ENCODE assay signal across 7 cellular contexts in genomic region chr6:73566486-73566871, GRCh38. TPM values are rescaled to one million over a fixed set of nuclear protein-coding genes. Genes with fewer than 3 reads are reported as not detected.
A peak's percentile ranks its signal among the peaks of the same experiment; 100 is the strongest.
DNase-seq lines count a peak whose midpoint lies in the region; ATAC-seq and TF ChIP-seq lines count a peak whose summit lies in the region.
"Not testable (repeated sequence)": the region's sequence is repeated elsewhere in the genome, so short reads cannot be mapped to it uniquely, and the experiment has no call there.

No MANE protein-coding gene starts in this region.

- H3K27ac ChIP-seq in GM23338 (ENCODE audit: low read depth) (peak overlapping the region; percentile 77), SJSA1 (peak overlapping the region; percentile 81), brain microvascular endothelial cell (peak overlapping the region; percentile 42), esophagus squamous epithelium (peak overlapping the region in 3 of 4 donors; percentile 10 to 47 (median 46)), gastrocnemius medialis (peak overlapping the region; percentile 36 to 62 (median 54))

- H3K4me1 Mint-ChIP-seq in GM23338 (peaks cover 30% of the 10 kb centered on the region), mesothelial cell of epicardium (peaks cover 24% of the 10 kb centered on the region)

- not testable (repeated sequence) for H3K9me2 ChIP-seq in GM23338 (ENCODE audit: insufficient read depth)

- in situ Hi-C loops in brain microvascular endothelial cell (cut with HindIII; ENCODE audit: low pct_ligation_motif_present, low sequenced_read_pairs); gastrocnemius medialis (cut with MboI; ENCODE audit: low sequenced_read_pairs in 4 of 4): not testable (repeated sequence)

- not testable (repeated sequence) for H3K4me3 ChIP-seq in GM23338; SJSA1; brain microvascular endothelial cell (ENCODE audit: low read depth, low read length); esophagus squamous epithelium; gastrocnemius medialis

- H3K4me1 ChIP-seq in GM23338 (ENCODE audit: insufficient read depth) = peaks cover 15% of the 10 kb centered on the region; the same call in 1 of the 2 replicates
- peaks cover 44% of the 10 kb centered on the region for H3K4me1 ChIP-seq in SJSA1 (replicated peaks)
- H3K4me1 ChIP-seq in esophagus squamous epithelium, gastrocnemius medialis: not testable (repeated sequence)

- TF ChIP-seq POLR2A in esophagus squamous epithelium (IDR thresholded peaks at IDR 0.05); gastrocnemius medialis (IDR thresholded peaks at IDR 0.05): not testable (repeated sequence)

- H3K9me3 Mint-ChIP-seq in GM23338, mesothelial cell of epicardium: not testable (repeated sequence)

- H3K27me3 ChIP-seq in GM23338 (ENCODE audit: insufficient read depth); SJSA1 (replicated peaks); brain microvascular endothelial cell (replicated peaks); esophagus squamous epithelium; gastrocnemius medialis: not testable (repeated sequence)

- H3K27me3 Mint-ChIP-seq in GM23338 (ENCODE audit: insufficient read depth, low read depth, poor library complexity); mesothelial cell of epicardium (ENCODE audit: low read depth): not testable (repeated sequence)

- not testable (repeated sequence) for H3K36me3 ChIP-seq in GM23338 (ENCODE audit: insufficient read depth); SJSA1; brain microvascular endothelial cell (replicated peaks); esophagus squamous epithelium; gastrocnemius medialis

- H3K36me3 Mint-ChIP-seq in GM23338 (ENCODE audit: low read depth); mesothelial cell of epicardium: not testable (repeated sequence)

- TF ChIP-seq CTCF in GM23338 (conservative IDR thresholded peaks at IDR 0.05; ENCODE audit: low read depth in 2 of 2); brain microvascular endothelial cell (IDR thresholded peaks at IDR 0.05; ENCODE audit: low read depth, low read length, missing control alignments); esophagus squamous epithelium (IDR thresholded peaks at IDR 0.05); mesothelial cell of epicardium (IDR thresholded peaks at IDR 0.05; ENCODE audit: unreplicated experiment); gastrocnemius medialis (IDR thresholded peaks at IDR 0.05 in 4 of 5, conservative IDR thresholded peaks at IDR 0.05 in 1 of 5): not testable (repeated sequence)

- intact Hi-C loops in esophagus squamous epithelium (cut with DNase I) = not testable (repeated sequence)
- intact Hi-C loops in gastrocnemius medialis (cut with DNase I; ENCODE audit: low total_unique reads) = loop anchor here (5.0 kb wide), 1 partner anchor 44 kb away; the partner anchor contains the start of gene EEF1A1

- not testable (repeated sequence) for DNase-seq in GM23338 (ENCODE audit: low spot score); SJSA1 (ENCODE audit: low read depth in 1 of 2, low spot score in 2 of 2); brain microvascular endothelial cell; esophagus squamous epithelium (lab: John Stamatoyannopoulos, UW); mesothelial cell of epicardium (ENCODE audit: low spot score in 2 of 2, unreplicated experiment in 2 of 2); gastrocnemius medialis
- peak; percentile 28 for DNase-seq in kidney glomerular epithelial cell (lab: John Stamatoyannopoulos, UW)

- H4K20me1 ChIP-seq in GM23338 (replicated peaks; ENCODE audit: insufficient read depth) = not testable (repeated sequence)

- H3K9me3 ChIP-seq in SJSA1 (replicated peaks); esophagus squamous epithelium; gastrocnemius medialis: not testable (repeated sequence)

- H3F3A ChIP-seq in GM23338 (replicated peaks; ENCODE audit: low read depth) = not testable (repeated sequence)

- peak; percentile 15 for ATAC-seq in GM23338
- ATAC-seq in gastrocnemius medialis = not testable (repeated sequence)

- H3K27ac Mint-ChIP-seq in GM23338 = peak overlapping the region; percentile 82; the same call in 1 of the 2 replicates
- peak overlapping the region; percentile 94 for H3K27ac Mint-ChIP-seq in mesothelial cell of epicardium

- WGBS in esophagus squamous epithelium, 2 donors = 88 to 93% methylated on average over 2 of the region's 2 CpGs

- H3K79me2 ChIP-seq in GM23338 (replicated peaks; ENCODE audit: insufficient read depth) = not testable (repeated sequence)

- peak overlapping the region; percentile 7; the same call in 1 of the 2 replicates for H3K4me2 ChIP-seq in GM23338

- not testable (repeated sequence) for H3K4me3 Mint-ChIP-seq in GM23338, mesothelial cell of epicardium

- not testable (repeated sequence) for H2AFZ ChIP-seq in GM23338

RNA-seq across cellular contexts. Expression of gene EEF1A1, which starts 45.6 kb away (rescaled TPM):
- 12,342 and 13,362 TPM in 2 replicates for total RNA-seq in GM23338 (2014; rRNA removed; shearing (Covaris generic))
- 7,677 and 8,712 TPM in 2 replicates for polyA plus RNA-seq in GM23338 (2016; fragmentation: Nextera tagmentation; extraction: Ambion mirVana)
- 11,857 and 11,916 TPM in 2 replicates for total RNA-seq in SJSA1 (2014; rRNA removed; shearing (Covaris generic))
- total RNA-seq in esophagus squamous epithelium (over 10,000 TPM in 1 of 4 donors, 1,000 to 10,000 TPM in 3; 4,136 to 11,610 (median 7,059) TPM), mesothelial cell of epicardium (11,105 to 11,574 TPM (median 11,439 TPM) in 3 replicates), gastrocnemius medialis (1,000 to 10,000 TPM in 3 of 4 donors, 100 to 1,000 TPM in 1; 846 to 1,271 (median 1,198) TPM)
